28 cellular contexts compared by ENCODE assay signal in the genomic region with DNA sequence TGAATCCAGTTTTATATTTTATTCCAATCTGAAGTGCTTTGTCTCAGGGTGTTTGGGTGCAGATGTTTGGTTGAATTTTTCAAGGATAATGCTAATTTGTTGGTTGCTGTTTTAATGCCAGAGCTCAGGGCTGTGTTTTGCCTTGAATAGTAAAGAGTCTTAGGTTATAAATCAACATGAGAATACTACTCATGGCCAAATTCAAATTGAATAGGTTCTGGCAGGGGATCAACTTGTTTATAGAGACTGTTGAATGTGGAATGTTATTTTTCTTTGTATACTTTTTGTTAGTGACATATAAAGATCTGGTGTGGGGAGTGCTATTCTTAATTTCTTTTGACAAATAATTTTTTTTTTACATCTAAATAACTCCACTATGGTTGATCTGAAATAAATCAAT. TPM values are rescaled to one million over a fixed set of nuclear protein-coding genes. Genes with fewer than 3 reads are reported as not detected.
"Had no signal": no experiment of that assay in that cellular context is flagged by ENCODE, and none has a peak within 500 bp of the region (broad histone marks: within the 10 kb centered on the region; RNA-seq: fewer than 3 reads in every experiment).

No MANE protein-coding gene starts in this region.

- H3K27ac ChIP-seq: body of pancreas, SK-N-MC had no signal

- H3K4me1 Mint-ChIP-seq: activated naive CD4-positive, alpha-beta T cell treated with anti-CD3 and anti-CD28 coated beads, Interleukin-2, amount 50 U/mL, for 24 hours; T-cell had no signal

- H3K27me3 ChIP-seq: body of pancreas had no signal

- H3K27ac Mint-ChIP-seq: activated CD8-positive, alpha-beta T cell treated with anti-CD3 and anti-CD28 coated beads, Interleukin-2, amount 10 ng/mL, durations not matched to agents 7 days and 5 days; activated naive CD4-positive, alpha-beta T cell treated with anti-CD3 and anti-CD28 coated beads, Interleukin-2, amount 50 U/mL, for 24 hours; T-cell had no signal

- DNase-seq: activated CD4-positive, alpha-beta T cell treated with anti-CD3 and anti-CD28 coated beads, Interleukin-2, amount 50 U/mL, for 1 hour; activated CD4-positive, CD25-positive, alpha-beta regulatory T cell; activated CD8-positive, alpha-beta memory T cell treated with anti-CD3 and anti-CD28 coated beads, Interleukin-2, amount 50 U/mL, for 48 hours; activated CD8-positive, alpha-beta T cell treated with anti-CD3 and anti-CD28 coated beads, Interleukin-2, amount 10 ng/mL, durations not matched to agents 7 days and 5 days; activated effector memory CD4-positive, alpha-beta T cell treated with Interleukin-2 at 50 U/mL for 16 hours; activated naive CD4-positive, alpha-beta T cell; activated T-cell treated with anti-CD3 and anti-CD28 coated beads, Interleukin-2, amount 50 U/mL, for 1 hour; aorta; body of pancreas; central memory CD4-positive, alpha-beta T cell; Kasumi-1; NCI-H1105 treated with DMSO at 0.1 percent for 48 hours; NCI-H2029; NCI-H2107; NCI-H2171 treated with DMSO at 0.1 percent for 48 hours; NCI-H226; NCI-H526; NCI-H774; NK-92 treated with Interleukin-12 subunit alpha and Interleukin-12 subunit beta, amount 100 ng/mL, for 24 hours; OCI-M1; RPMI8226; T-cell; T-helper 2 cell; T1000 had no signal

- H3K4me3 ChIP-seq: body of pancreas, SK-N-MC had no signal

- H3K4me3 Mint-ChIP-seq: activated CD8-positive, alpha-beta T cell treated with anti-CD3 and anti-CD28 coated beads, Interleukin-2, amount 10 ng/mL, durations not matched to agents 7 days and 5 days; activated naive CD4-positive, alpha-beta T cell treated with anti-CD3 and anti-CD28 coated beads, Interleukin-2, amount 50 U/mL, for 24 hours; T-cell had no signal

- ATAC-seq: activated CD8-positive, alpha-beta T cell treated with anti-CD3 and anti-CD28 coated beads, Interleukin-2, amount 10 ng/mL, durations not matched to agents 7 days and 5 days; body of pancreas; Panc1; Right ventricle myocardium inferior; T-cell had no signal

- H3K36me3 Mint-ChIP-seq: T-cell had no signal

- H3K4me1 ChIP-seq: body of pancreas had no signal

- H3K9me3 ChIP-seq: body of pancreas had no signal

RNA-seq across cellular contexts. Expression of gene TOM1L1, which starts 18.8 kb away (rescaled TPM):
- total RNA-seq: activated CD8-positive, alpha-beta T cell treated with anti-CD3 and anti-CD28 coated beads, Interleukin-2, amount 10 ng/mL, durations not matched to agents 7 days and 5 days had no signal
